In the genomic region with DNA sequence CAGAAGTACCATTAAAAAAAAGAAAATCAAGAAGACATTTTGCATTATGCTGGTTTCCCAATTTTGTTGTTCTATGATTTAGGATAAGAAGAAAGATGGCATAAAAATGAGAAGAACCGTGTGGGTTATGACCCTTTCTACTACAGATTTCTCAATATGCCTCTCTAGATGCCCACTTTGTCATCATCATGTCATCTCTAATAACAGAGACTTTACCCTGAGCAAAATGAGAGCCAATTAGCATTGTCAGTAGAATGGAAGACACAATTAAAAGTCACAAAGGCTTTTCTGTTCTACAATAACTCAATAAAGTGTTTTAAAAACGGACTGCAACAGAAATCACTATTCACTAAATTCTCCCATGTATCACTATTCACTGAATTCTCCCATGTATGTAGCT, we compare ENCODE assay signal across 19 cellular contexts.
A peak's percentile ranks its signal among the peaks of the same experiment; 100 is the strongest.
DNase-seq lines count a peak whose midpoint lies in the region; ATAC-seq and TF ChIP-seq lines count a peak whose summit lies in the region.
"Had no signal": no experiment of that assay in that cellular context is flagged by ENCODE, and none has a peak within 500 bp of the region (broad histone marks: within the 10 kb centered on the region; RNA-seq: fewer than 3 reads in every experiment).

No MANE protein-coding gene starts in this region.

- H3K36me3 ChIP-seq in mammary epithelial cell (ENCODE audit: insufficient read depth, low read length) (peaks cover 26% of the 10 kb centered on the region), adipocyte (ENCODE audit: control insufficient read depth, insufficient read depth, low read length, severe bottlenecking) (peaks cover 75% of the 10 kb centered on the region), neural progenitor cell (peaks cover 4% of the 10 kb centered on the region), hepatocyte (replicated peaks; ENCODE audit: insufficient read depth, low read depth) (no peaks in the 10 kb centered on the region)

- H3K27me3 ChIP-seq in mammary epithelial cell (ENCODE audit: insufficient read depth, low read length) (no peaks in the 10 kb centered on the region), adipocyte (replicated peaks; ENCODE audit: control insufficient read depth, insufficient read depth, low read length) (no peaks in the 10 kb centered on the region), neural progenitor cell (no peaks in the 10 kb centered on the region), hepatocyte (no peaks in the 10 kb centered on the region)

- H3K27ac Mint-ChIP-seq in MCF 10A (ENCODE audit: low read depth, unreplicated experiment) (peak overlapping the region; percentile 47), neural progenitor cell (no peak overlapping the region)
- H3K27ac Mint-ChIP-seq: HFFc6 had no signal

- intact Hi-C loops in MCF 10A (cut with micrococcal nuclease) = no loop called here
- intact Hi-C loops in mammary epithelial cell (cut with micrococcal nuclease) = no loop called here

- H3K27me3 Mint-ChIP-seq in MCF 10A (ENCODE audit: insufficient read depth, unreplicated experiment) = no peaks in the 10 kb centered on the region
- no peaks in the 10 kb centered on the region for H3K27me3 Mint-ChIP-seq in neural progenitor cell (ENCODE audit: insufficient read depth, low read depth)
- H3K27me3 Mint-ChIP-seq: CD4-positive, alpha-beta memory T cell had no signal

- 80% methylated on average over 2 of the region's 2 CpGs for WGBS in mammary epithelial cell (ENCODE audit: low coverage, missing lambda C conversion rate)
- 95% methylated on average over 2 of the region's 2 CpGs for WGBS in hepatocyte (ENCODE audit: low lambda C conversion rate, missing lambda C conversion rate)

- H3K9me3 ChIP-seq in mammary epithelial cell (replicated peaks; ENCODE audit: insufficient read depth, low read length) = no peaks in the 10 kb centered on the region
- no peaks in the 10 kb centered on the region for H3K9me3 ChIP-seq in adipocyte (ENCODE audit: control insufficient read depth, low read length)
- no peaks in the 10 kb centered on the region for H3K9me3 ChIP-seq in neural progenitor cell (ENCODE audit: low read depth)
- H3K9me3 ChIP-seq in hepatocyte (ENCODE audit: low read depth) = no peaks in the 10 kb centered on the region
- H3K9me3 ChIP-seq: A549, HAP-1 had no signal

- H3K4me3 ChIP-seq in mammary epithelial cell (replicated peaks in 1 of 3; ENCODE audit: insufficient read depth in 1 of 3, low read depth in 2 of 3, low read length in 3 of 3) = no peak overlapping the region
- no peak overlapping the region for H3K4me3 ChIP-seq in adipocyte (ENCODE audit: low read length)
- H3K4me3 ChIP-seq in neural progenitor cell = no peak overlapping the region
- no peak overlapping the region for H3K4me3 ChIP-seq in hepatocyte
- H3K4me3 ChIP-seq: A549, HAP-1 had no signal

- no peaks in the 10 kb centered on the region for H3K9me2 ChIP-seq in hepatocyte (replicated peaks; ENCODE audit: insufficient read depth)

- no peak overlapping the region for H2AFZ ChIP-seq in mammary epithelial cell (ENCODE audit: low read depth, low read length)
- H2AFZ ChIP-seq in neural progenitor cell (replicated peaks) = no peak overlapping the region
- H2AFZ ChIP-seq in hepatocyte = no peak overlapping the region

- BruUV-seq in MCF 10A (replicated peaks; lab: Mats Ljungman, UMichigan) (no TSS peak), mammary epithelial cell (replicated peaks; lab: Mats Ljungman, UMichigan) (no TSS peak)

- in situ Hi-C loops in mammary epithelial cell (cut with MboI; ENCODE audit: low sequenced_read_pairs in 2 of 2) = no loop called here

- H3K4me1 ChIP-seq in mammary epithelial cell (ENCODE audit: insufficient read depth, low read length) (no peaks in the 10 kb centered on the region), adipocyte (ENCODE audit: control insufficient read depth, insufficient read depth, low read length) (peaks cover 4% of the 10 kb centered on the region), neural progenitor cell (peaks cover 7% of the 10 kb centered on the region), hepatocyte (ENCODE audit: insufficient read depth) (no peaks in the 10 kb centered on the region)
- H3K4me1 ChIP-seq: A549 had no signal

- H3K9ac ChIP-seq in mammary epithelial cell (ENCODE audit: insufficient read depth, low read length) (no peak overlapping the region), adipocyte (ENCODE audit: low read length) (no peak overlapping the region), neural progenitor cell (no peak overlapping the region)

- H4K20me1 ChIP-seq in mammary epithelial cell (ENCODE audit: insufficient read depth, low read length) (no peaks in the 10 kb centered on the region), neural progenitor cell (ENCODE audit: low read depth) (no peaks in the 10 kb centered on the region), hepatocyte (ENCODE audit: insufficient read depth, poor library complexity, severe bottlenecking) (peaks cover 3% of the 10 kb centered on the region)

- H3K9me3 Mint-ChIP-seq in MCF 10A (ENCODE audit: unreplicated experiment) (no peaks in the 10 kb centered on the region), neural progenitor cell (no peaks in the 10 kb centered on the region)
- H3K9me3 Mint-ChIP-seq: CD4-positive, alpha-beta memory T cell; HFFc6 had no signal

- H3K27ac ChIP-seq in mammary epithelial cell (ENCODE audit: insufficient read depth, low read depth, low read length) (no peak overlapping the region), neural progenitor cell (peak overlapping the region; percentile 45), hepatocyte (no peak overlapping the region)
- H3K27ac ChIP-seq: A549 had no signal

- DNase-seq in MCF 10A (ENCODE audit: unreplicated experiment) (no peak), mammary epithelial cell (no peak), NCI-H69 (lab: John Stamatoyannopoulos, UW) (peak; percentile 5), adipocyte (ENCODE audit: low read depth) (peak; percentile 1), neural progenitor cell (ENCODE audit: low spot score) (no peak), hepatocyte (ENCODE audit: low spot score) (no peak), OCI-M2 (lab: John Stamatoyannopoulos, UW; ENCODE audit: unreplicated experiment) (no peak)
- DNase-seq: 8988T; C1 segment of cervical spinal cord; Calu3; CD4-positive, alpha-beta memory T cell; COR-L47; DMS153; DND-41; GOT3; HFFc6 had no signal

- dilution Hi-C loops in mammary epithelial cell (cut with HindIII; ENCODE audit: low sequenced_read_pairs) = no loop called here

- H3K4me3 Mint-ChIP-seq in MCF 10A (ENCODE audit: unreplicated experiment) = no peak overlapping the region
- no peak overlapping the region for H3K4me3 Mint-ChIP-seq in neural progenitor cell
- H3K4me3 Mint-ChIP-seq: CD4-positive, alpha-beta memory T cell; HFFc6 had no signal

- H3K79me2 ChIP-seq in mammary epithelial cell (ENCODE audit: insufficient read depth, low read length) = no peaks in the 10 kb centered on the region
- H3K79me2 ChIP-seq in neural progenitor cell (ENCODE audit: low read depth) = no peaks in the 10 kb centered on the region
- H3K79me2 ChIP-seq in hepatocyte = no peaks in the 10 kb centered on the region

- H3F3A ChIP-seq in neural progenitor cell (ENCODE audit: low read depth) = peaks cover 5% of the 10 kb centered on the region

- no peaks in the 10 kb centered on the region for H3K4me1 Mint-ChIP-seq in MCF 10A (ENCODE audit: insufficient read depth, unreplicated experiment)
- H3K4me1 Mint-ChIP-seq in neural progenitor cell = no peaks in the 10 kb centered on the region

- H3K4me2 ChIP-seq in mammary epithelial cell (ENCODE audit: insufficient read depth, low read depth, low read length) (no peak overlapping the region), neural progenitor cell (no peak overlapping the region), hepatocyte (no peak overlapping the region)
- H3K4me2 ChIP-seq: A549 had no signal

- ATAC-seq in activated CD4-positive, CD25-positive, alpha-beta regulatory T cell treated with anti-CD3 and anti-CD28 coated beads, Interleukin-2, amount 50 U/mL, for 24 hours = no peak
- ATAC-seq: A549 had no signal

- TF ChIP-seq CTCF in MCF 10A (IDR thresholded peaks at IDR 0.05; ENCODE audit: unreplicated experiment) (no peak), mammary epithelial cell (conservative IDR thresholded peaks at IDR 0.05 in 1 of 2, IDR thresholded peaks at IDR 0.05 in 1 of 2; ENCODE audit: extremely low read depth in 1 of 2, insufficient read depth in 1 of 2, low read depth in 1 of 2, low read length in 2 of 2) (no peak), neural progenitor cell (IDR thresholded peaks at IDR 0.05) (no peak), hepatocyte (IDR thresholded peaks at IDR 0.05; ENCODE audit: poor library complexity) (no peak)

- CTCF ChIA-PET in MCF 10A (lab: Yijun Ruan, JAX) (interaction anchor here (0.6 to 9.6 kb wide), 18 partner anchors 9 to 637 kb away, joined by 3 to 115 read pairs (median 6); partner anchors contain the start of gene MTARC1), mammary epithelial cell (lab: Charles Lee; ENCODE audit: low non-redundant PET) (no interaction called here)

- POLR2A ChIA-PET in MCF 10A (lab: Yijun Ruan, JAX) = interaction anchor here (1.0 to 1.8 kb wide), 4 partner anchors 10 to 28 kb away, joined by 3 to 8 read pairs (median 4); no protein-coding TSS in a partner anchor

- H3K36me3 Mint-ChIP-seq in MCF 10A (ENCODE audit: insufficient read depth, unreplicated experiment) (peaks cover 75% of the 10 kb centered on the region), neural progenitor cell (peaks cover 10% of the 10 kb centered on the region)

Comparison
In these comparisons a context has a peak if more than half of its experiments do, and no peak if none do; other contexts are left out.
1. DNase-seq: peak in NCI-H69 (single experiment) and adipocyte (single experiment); none in MCF 10A (single experiment), mammary epithelial cell (single experiment), neural progenitor cell (single experiment), hepatocyte (single experiment) and OCI-M2 (single experiment).